In genomic region chrX:153226344-153227190, GRCh38 we compare ENCODE assay signal across 9 cellular contexts. TPM values are rescaled to one million over a fixed set of nuclear protein-coding genes. Genes with fewer than 3 reads are reported as not detected.
A peak's percentile ranks its signal among the peaks of the same experiment; 100 is the strongest.
DNase-seq lines count a peak whose midpoint lies in the region; ATAC-seq, FAIRE-seq and TF ChIP-seq lines count a peak whose summit lies in the region.
"Had no signal": no experiment of that assay in that cellular context is flagged by ENCODE, and none has a peak within 500 bp of the region (broad histone marks: within the 10 kb centered on the region; RNA-seq: fewer than 3 reads in every experiment).

No MANE protein-coding gene starts in this region.

- H3K27ac Mint-ChIP-seq in activated naive CD8-positive, alpha-beta T cell treated with anti-CD3 and anti-CD28 coated beads for 36 hours = no peak overlapping the region

- H3K27ac ChIP-seq in kidney (ENCODE audit: low read depth in 2 of 2, low read length in 2 of 2) = no peak overlapping the region

- ATAC-seq in GM19463 (IDR thresholded peaks at IDR 0.05; ENCODE audit: unreplicated experiment) = no peak

- no peak overlapping the region for H3K4me3 ChIP-seq in HFF-Myc (replicated peaks; ENCODE audit: low read depth, low read length)
- H3K4me3 ChIP-seq in kidney (ENCODE audit: low read length in 2 of 2) = no peak overlapping the region

- H3K4me3 Mint-ChIP-seq in activated naive CD8-positive, alpha-beta T cell treated with anti-CD3 and anti-CD28 coated beads for 36 hours = no peak overlapping the region

- H3K4me1 Mint-ChIP-seq in activated naive CD8-positive, alpha-beta T cell treated with anti-CD3 and anti-CD28 coated beads for 36 hours = peaks cover 3% of the 10 kb centered on the region

- no peak overlapping the region for H3K9ac ChIP-seq in kidney (ENCODE audit: low read length in 2 of 2)

- H3K9me3 Mint-ChIP-seq in activated naive CD8-positive, alpha-beta T cell treated with anti-CD3 and anti-CD28 coated beads for 36 hours = no peaks in the 10 kb centered on the region

- intact Hi-C loops in kidney (cut with DNase I) = no loop called here

- DNase-seq in A172 (ENCODE audit: low spot score) (peak; percentile 88), HFF-Myc (ENCODE audit: extremely low read depth, low read depth) (peak; percentile 27), kidney (peak; percentile 71), NCI-H510A treated with DMSO at 0.1 percent for 48 hours (lab: John Stamatoyannopoulos, UW) (no peak), NCI-H1105 (lab: John Stamatoyannopoulos, UW) (no peak)
- DNase-seq in activated naive CD8-positive, alpha-beta T cell treated with anti-CD3 and anti-CD28 coated beads for 36 hours = peak; percentile 2
- DNase-seq in effector CD4-positive, alpha-beta T cell = no peak

- FAIRE-seq in kidney (lab: Jason Lieb, UNC) = no peak

- no peaks in the 10 kb centered on the region for H3K9me3 ChIP-seq in kidney (ENCODE audit: control insufficient read depth in 1 of 2, low read length in 2 of 2)

- H3K36me3 Mint-ChIP-seq in activated naive CD8-positive, alpha-beta T cell treated with anti-CD3 and anti-CD28 coated beads for 36 hours = no peaks in the 10 kb centered on the region

- no peaks in the 10 kb centered on the region for H3K36me3 ChIP-seq in kidney (ENCODE audit: control insufficient read depth in 1 of 2, insufficient read depth in 2 of 2, low read length in 2 of 2)

- no peaks in the 10 kb centered on the region for H3K4me1 ChIP-seq in kidney (ENCODE audit: control insufficient read depth in 1 of 2, insufficient read depth in 1 of 2, low read depth in 1 of 2, low read length in 2 of 2)

- peaks cover 23% of the 10 kb centered on the region for H3K27me3 Mint-ChIP-seq in activated naive CD8-positive, alpha-beta T cell treated with anti-CD3 and anti-CD28 coated beads for 36 hours

- TF ChIP-seq CTCF in HFF-Myc (IDR thresholded peaks at IDR 0.05; ENCODE audit: low read depth, low read length, missing control alignments) (no peak), kidney (IDR thresholded peaks at IDR 0.05; ENCODE audit: borderline replicate concordance, extremely low read depth, insufficient read depth) (no peak)

RNA-seq across cellular contexts. Expression of gene MAGEA1, which starts 47.5 kb away (rescaled TPM):
- total RNA-seq in A172 (2014; rRNA removed; shearing (Covaris generic)) = not detected in 2 replicates
- not detected for total RNA-seq in activated naive CD8-positive, alpha-beta T cell treated with anti-CD3 and anti-CD28 coated beads for 36 hours
- not detected for total RNA-seq in kidney
- not detected for polyA plus RNA-seq in kidney (ENCODE audit: insufficient read depth, low read depth, low replicate concordance)
- total RNA-seq: lung microvascular endothelial cell had no signal

Comparison
In these comparisons a context has a peak if more than half of its experiments do, and no peak if none do; other contexts are left out.
1. DNase-seq: peak in A172 (single experiment), HFF-Myc (single experiment), activated naive CD8-positive, alpha-beta T cell treated with anti-CD3 and anti-CD28 coated beads for 36 hours (single experiment) and kidney (single experiment); none in NCI-H510A treated with DMSO at 0.1 percent for 48 hours (single experiment), NCI-H1105 (single experiment) and effector CD4-positive, alpha-beta T cell (single experiment).